In the genomic region with DNA sequence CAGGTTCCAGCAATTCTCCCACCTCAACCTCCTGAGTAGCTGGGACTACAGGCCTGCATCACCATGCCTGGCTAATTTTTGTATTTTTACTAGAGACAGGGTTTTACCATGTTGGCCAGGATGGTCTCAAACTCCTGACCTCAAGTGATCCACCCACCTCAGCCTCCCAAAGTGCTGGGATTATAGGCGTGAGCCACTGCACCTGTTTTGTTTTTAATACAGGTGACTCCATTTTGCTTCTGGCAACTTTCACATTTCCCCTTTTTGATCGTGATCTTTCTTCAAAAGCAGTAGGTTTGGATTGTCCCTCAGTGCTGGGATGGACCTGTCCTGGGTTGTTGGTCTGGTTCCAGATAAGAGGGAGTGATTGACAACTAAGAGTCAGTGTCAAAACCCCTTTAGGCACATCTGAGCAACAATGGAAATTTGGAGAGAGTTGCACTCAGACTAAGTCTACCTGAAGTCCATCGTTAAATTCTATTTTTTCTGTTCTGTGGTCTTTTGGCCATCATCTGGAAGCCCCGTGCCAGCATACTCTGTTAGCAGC, we compare ENCODE assay signal across 3 cellular contexts.
TF ChIP-seq lines count a peak whose summit lies in the region.
"Not testable (repeated sequence)": the region's sequence is repeated elsewhere in the genome, so short reads cannot be mapped to it uniquely, and the experiment has no call there.

No MANE protein-coding gene starts in this region.

TF ChIP-seq in GM12891, 5 proteins besides CTCF, POLR2A, EP300 and RAD21:
- peak; percentile 42 for TF ChIP-seq SPI1 (IDR thresholded peaks at IDR 0.05; ENCODE audit: low read depth, low read length)

TF ChIP-seq in HEK293, 187 proteins besides CTCF, POLR2A, EP300 and RAD21:
- TF ChIP-seq PRDM10 (tag by site-specific recombination; IDR thresholded peaks at IDR 0.05), result peak; percentile 64

TF ChIP-seq in K562, 482 proteins besides CTCF, POLR2A, EP300 and RAD21:
- not testable (repeated sequence) for TF ChIP-seq NR2C1 (IDR thresholded peaks at IDR 0.05)
- TF ChIP-seq NR2C1 (tag; IDR thresholded peaks at IDR 0.05) (0 out of 2 replicates have a peak, but pooled peaks have one; percentile 17), PRDM10 (IDR thresholded peaks at IDR 0.05; ENCODE audit: partially characterized antibody) (peak; percentile 89), MECOM (CRISPR knock-in tag; IDR thresholded peaks at IDR 0.05) (peak; percentile 84), ZNF592 (IDR thresholded peaks at IDR 0.05) (peak; percentile 47; the same call in 1 of the 2 replicates), MEIS2 (IDR thresholded peaks at IDR 0.05; ENCODE audit: partially characterized antibody) (peak; percentile 69), NFIC (IDR thresholded peaks at IDR 0.05) (0 out of 2 replicates have a peak, but pooled peaks have one; percentile 17)
- TF ChIP-seq, protein P1, sequence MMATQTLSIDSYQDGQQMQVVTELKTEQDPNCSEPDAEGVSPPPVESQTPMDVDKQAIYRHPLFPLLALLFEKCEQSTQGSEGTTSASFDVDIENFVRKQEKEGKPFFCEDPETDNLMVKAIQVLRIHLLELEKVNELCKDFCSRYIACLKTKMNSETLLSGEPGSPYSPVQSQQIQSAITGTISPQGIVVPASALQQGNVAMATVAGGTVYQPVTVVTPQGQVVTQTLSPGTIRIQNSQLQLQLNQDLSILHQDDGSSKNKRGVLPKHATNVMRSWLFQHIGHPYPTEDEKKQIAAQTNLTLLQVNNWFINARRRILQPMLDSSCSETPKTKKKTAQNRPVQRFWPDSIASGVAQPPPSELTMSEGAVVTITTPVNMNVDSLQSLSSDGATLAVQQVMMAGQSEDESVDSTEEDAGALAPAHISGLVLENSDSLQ (IDR thresholded peaks at IDR 0.05), result peak; percentile 85
